8 cellular contexts compared by ENCODE assay signal in genomic region chr15:62059818-62060115, GRCh38. TPM values are rescaled to one million over a fixed set of nuclear protein-coding genes. Genes with fewer than 3 reads are reported as not detected.
DNase-seq lines count a peak whose midpoint lies in the region; ATAC-seq and TF ChIP-seq lines count a peak whose summit lies in the region.

No MANE protein-coding gene starts in this region.

- peaks cover 47% of the 10 kb centered on the region for H4K20me1 ChIP-seq in BLaER1

- H3K9ac ChIP-seq in BLaER1 = peak overlapping the region; percentile 93

- DNase-seq in RWPE2 (ENCODE audit: low spot score) = no peak
- peak; percentile 37 for DNase-seq in activated T-helper 9 cell treated with anti-CD3 and anti-CD28 coated beads, Interleukin-2, amount 50 U/mL, for 16 hours (ENCODE audit: low read depth)
- DNase-seq in foreskin melanocyte = peak; percentile 60
- no peak for DNase-seq in omental fat pad (ENCODE audit: low spot score)

- peak overlapping the region; percentile 98 for H3K4me3 ChIP-seq in BLaER1
- H3K4me3 ChIP-seq in RWPE2 (ENCODE audit: severe bottlenecking) = peak overlapping the region; percentile 82
- peak overlapping the region; percentile 89 for H3K4me3 ChIP-seq in urinary bladder (ENCODE audit: low read depth, low read length)

- ATAC-seq in GM19397 (IDR thresholded peaks at IDR 0.05; ENCODE audit: unreplicated experiment) = peak; percentile 68
- ATAC-seq in HG03460 (IDR thresholded peaks at IDR 0.05; ENCODE audit: unreplicated experiment) = peak; percentile 81
- peak; percentile 37 for ATAC-seq in RWPE2 (ENCODE audit: low read depth)
- ATAC-seq in omental fat pad (ENCODE audit: low FRiP score) = peak; percentile 78

- H3K9me3 ChIP-seq in BLaER1 = no peaks in the 10 kb centered on the region
- H3K9me3 ChIP-seq in RWPE2 (ENCODE audit: severe bottlenecking) = no peaks in the 10 kb centered on the region

- TF ChIP-seq CTCF in RWPE2 (IDR thresholded peaks at IDR 0.05; ENCODE audit: poor library complexity, severe bottlenecking) (no peak), omental fat pad (IDR thresholded peaks at IDR 0.05) (no peak)

- H3K27me3 ChIP-seq in BLaER1 (peaks cover 29% of the 10 kb centered on the region; the same call in 1 of the 2 replicates), RWPE2 (ENCODE audit: insufficient read depth, poor library complexity, severe bottlenecking) (no peaks in the 10 kb centered on the region)

- H3K36me3 ChIP-seq in BLaER1 (0 out of 2 replicates have a peak, but pooled peaks cover 4% of the 10 kb centered on the region), RWPE2 (ENCODE audit: low read depth) (peaks cover 5% of the 10 kb centered on the region; the same call in 1 of the 2 replicates), urinary bladder (ENCODE audit: insufficient read depth) (no peaks in the 10 kb centered on the region)

- 0% methylated on average over 19 of the region's 19 CpGs for WGBS in urinary bladder

- H3K27ac ChIP-seq in BLaER1 = peak overlapping the region; percentile 95
- peak overlapping the region; percentile 49 for H3K27ac ChIP-seq in RWPE2 (ENCODE audit: poor library complexity, severe bottlenecking)
- H3K27ac ChIP-seq in urinary bladder (ENCODE audit: low read depth) = peak overlapping the region; percentile 94

- H3K4me1 ChIP-seq in BLaER1 (peaks cover 26% of the 10 kb centered on the region), RWPE2 (ENCODE audit: insufficient read depth, poor library complexity, severe bottlenecking) (peaks cover 23% of the 10 kb centered on the region), urinary bladder (ENCODE audit: insufficient read depth) (no peaks in the 10 kb centered on the region)

- H3K4me2 ChIP-seq in BLaER1 = peak overlapping the region; percentile 89

RNA-seq across cellular contexts. Expression of gene VPS13C, which starts 0.5 kb away (rescaled TPM):
- total RNA-seq in omental fat pad = 100 to 1,000 TPM in 1 of 4 donors, 10 to 100 TPM in 3; 61.6 to 144 (median 75.8) TPM
- total RNA-seq in urinary bladder = 202 TPM
- 19.5 TPM for polyA plus RNA-seq in urinary bladder

RNA-seq across cellular contexts. Expression of gene C2CD4A, which starts 7.0 kb away (rescaled TPM):
- total RNA-seq in omental fat pad = under 1 TPM in 2 of 4 donors, not detected in 2; 0.09 to 0.60 TPM
- total RNA-seq in urinary bladder = 0.11 TPM
- 0.05 TPM for polyA plus RNA-seq in urinary bladder

Comparison
In these comparisons a context has a peak if more than half of its experiments do, and no peak if none do; other contexts are left out.
1. DNase-seq: peak in activated T-helper 9 cell treated with anti-CD3 and anti-CD28 coated beads, Interleukin-2, amount 50 U/mL, for 16 hours (single experiment) and foreskin melanocyte (single experiment); none in RWPE2 (single experiment) and omental fat pad (single experiment).
2. Peak in every context shown above with its lines, with median percentiles within 50 percentile points of each other: H3K27ac ChIP-seq, H3K4me3 ChIP-seq and ATAC-seq.